In the genomic region with DNA sequence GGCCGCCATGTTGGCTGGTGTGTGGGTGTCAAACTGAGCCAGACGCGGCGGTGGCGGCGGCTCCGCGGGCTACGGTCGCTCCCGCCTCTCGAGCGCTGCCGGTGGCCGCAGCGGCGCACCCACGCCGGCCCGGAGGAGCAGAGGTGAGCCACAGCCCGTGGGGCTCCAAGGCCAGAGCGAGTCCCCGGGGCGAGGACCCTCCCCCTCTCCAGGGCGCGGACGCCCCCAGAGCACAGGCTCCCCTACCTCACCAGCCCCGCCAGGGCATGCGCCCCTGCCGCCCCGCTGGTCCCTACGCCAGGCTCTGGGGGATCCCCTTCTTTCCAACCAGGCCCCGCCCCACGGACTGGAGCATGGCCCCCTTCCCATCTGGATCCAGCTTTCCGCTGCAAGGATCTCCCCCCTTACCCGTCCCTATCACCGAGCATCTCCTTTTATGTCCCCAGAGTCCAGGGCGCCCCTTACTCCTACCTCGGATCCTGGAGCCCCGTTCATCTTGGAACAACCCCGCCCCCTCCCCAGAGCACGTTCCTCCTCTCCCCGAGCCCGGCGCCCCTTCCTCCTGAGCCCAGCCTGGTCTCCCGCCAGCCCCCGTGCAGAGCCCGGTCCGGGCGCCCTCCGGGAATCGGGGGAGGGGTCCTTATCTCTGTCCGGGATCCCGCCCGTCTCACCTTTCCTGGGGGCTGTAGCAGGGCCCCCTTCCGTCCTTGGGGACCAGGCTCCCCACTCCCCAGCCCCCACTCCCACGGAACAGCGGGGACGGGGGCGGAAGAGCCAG, we compare ENCODE assay signal across 9 cellular contexts. TPM values are rescaled to one million over a fixed set of nuclear protein-coding genes. Genes with fewer than 3 reads are reported as not detected.
DNase-seq lines count a peak whose midpoint lies in the region; FAIRE-seq and TF ChIP-seq lines count a peak whose summit lies in the region.
"Had no signal": no experiment of that assay in that cellular context is flagged by ENCODE, and none has a peak within 500 bp of the region (broad histone marks: within the 10 kb centered on the region; RNA-seq: fewer than 3 reads in every experiment).

No MANE protein-coding gene starts in this region.

- no peaks in the 10 kb centered on the region; the same call in 1 of the 2 replicates for H3K79me2 ChIP-seq in OCI-LY3 (ENCODE audit: low read length)

- TF ChIP-seq CTCF in HFF-Myc (IDR thresholded peaks at IDR 0.05; ENCODE audit: low read depth, low read length, missing control alignments): no peak
- no peak for TF ChIP-seq CTCF in OCI-LY3 (IDR thresholded peaks at IDR 0.05; ENCODE audit: low read depth, low read length)
- no peak for TF ChIP-seq CTCF in astrocyte of the cerebellum (IDR thresholded peaks at IDR 0.05; ENCODE audit: low read depth, low read length, missing control alignments)

- H3K4me3 ChIP-seq in HFF-Myc (replicated peaks; ENCODE audit: low read depth, low read length): peak overlapping the region; percentile 94
- H3K4me3 ChIP-seq in OCI-LY3 (ENCODE audit: low read length): peak overlapping the region; percentile 89
- H3K4me3 ChIP-seq in astrocyte of the cerebellum (ENCODE audit: low read depth, low read length): peak overlapping the region; percentile 99

- DNase-seq in GM12892 (ENCODE audit: insufficient read length) (peak; percentile 59), HFF-Myc (ENCODE audit: extremely low read depth, low read depth) (no peak), astrocyte of the cerebellum (ENCODE audit: low read depth) (no peak), iPS-NIHi11 (ENCODE audit: low spot score) (peak; percentile 66), NCI-H446 treated with DMSO at 0.1 percent for 48 hours (lab: John Stamatoyannopoulos, UW) (no peak), pons (ENCODE audit: low spot score) (no peak)
- DNase-seq in stimulated activated CD4-positive, alpha-beta T cell treated with anti-CD3 and anti-CD28 coated beads, Interleukin-15, amount 100 ng/mL, for 1 hour (ENCODE audit: low read depth in 1 of 2, low spot score in 1 of 2): peak; percentile 19 to 40

- FAIRE-seq in GM12892 (lab: Jason Lieb, UNC): no peak
- FAIRE-seq: colon had no signal

- no peaks in the 10 kb centered on the region for H3K27me3 ChIP-seq in OCI-LY3 (ENCODE audit: low read depth, low read length)

- no peak overlapping the region for H2AFZ ChIP-seq in OCI-LY3 (ENCODE audit: low read depth, low read length)

- no peak overlapping the region for H3K27ac ChIP-seq in OCI-LY3 (ENCODE audit: low read length)

- peak overlapping the region; percentile 66 for H3K4me2 ChIP-seq in OCI-LY3 (ENCODE audit: low read length)

- no peaks in the 10 kb centered on the region for H3K9me3 ChIP-seq in OCI-LY3 (ENCODE audit: insufficient read depth, low read length)

- no peaks in the 10 kb centered on the region for H4K20me1 ChIP-seq in OCI-LY3 (ENCODE audit: insufficient read depth, low read length)

- peak; percentile 67; the same call in 1 of the 2 replicates for TF ChIP-seq POLR2A in GM12892 (IDR thresholded peaks at IDR 0.05; ENCODE audit: low read depth, low read length)

- no peaks in the 10 kb centered on the region for H3K4me1 ChIP-seq in OCI-LY3 (ENCODE audit: low read length)

- peak overlapping the region; percentile 70 for H3K9ac ChIP-seq in OCI-LY3 (ENCODE audit: low read length)

- H3K36me3 ChIP-seq in OCI-LY3 (replicated peaks; ENCODE audit: low read depth, low read length): no peaks in the 10 kb centered on the region

- in situ Hi-C loops in astrocyte of the cerebellum (cut with HindIII; ENCODE audit: low sequenced_read_pairs): no loop called here

RNA-seq across cellular contexts. Expression of a gene that starts 0.4 kb away (rescaled TPM):
- polyA plus RNA-seq in GM12892 (2012; ENCODE audit: missing spikeins): 8.7 TPM

Comparison
In these comparisons a context has a peak if more than half of its experiments do, and no peak if none do; other contexts are left out.
1. DNase-seq: peak in GM12892 (single experiment), iPS-NIHi11 (single experiment) and stimulated activated CD4-positive, alpha-beta T cell treated with anti-CD3 and anti-CD28 coated beads, Interleukin-15, amount 100 ng/mL, for 1 hour (2 of 2); none in HFF-Myc (single experiment), astrocyte of the cerebellum (single experiment), NCI-H446 treated with DMSO at 0.1 percent for 48 hours (single experiment) and pons (single experiment).
2. Peak in every context shown above with its lines, with median percentiles within 50 percentile points of each other: H3K4me3 ChIP-seq.